In genomic region chr7:45185028-45185863, GRCh38 we compare ENCODE assay signal across 21 cellular contexts. TPM values are rescaled to one million over a fixed set of nuclear protein-coding genes. Genes with fewer than 3 reads are reported as not detected.
"Had no signal": no experiment of that assay in that cellular context is flagged by ENCODE, and none has a peak within 500 bp of the region (broad histone marks: within the 10 kb centered on the region; RNA-seq: fewer than 3 reads in every experiment).

No MANE protein-coding gene starts in this region.

- H3K9me3 ChIP-seq: adrenal gland, mucosa of descending colon, SK-N-SH, thoracic aorta, uterus had no signal

- H3K27ac ChIP-seq: adrenal gland, thoracic aorta, uterus had no signal

- H3K9me3 Mint-ChIP-seq: activated CD4-positive, alpha-beta T cell treated with anti-CD3 and anti-CD28 coated beads, Interleukin-2, amount 10 ng/mL, durations not matched to agents 24 days and 14 days; activated naive CD4-positive, alpha-beta T cell treated with anti-CD3 and anti-CD28 coated beads for 36 hours; activated T-helper 1 cell treated with anti-CD3 and anti-CD28 coated beads, Interleukin-12 subunit alpha, Interleukin-12 subunit beta, Interleukin-2, Interleukin-4 antibody, amounts not matched to agents 30 ng/mL and 10 ng/mL and 1 ng/mL, durations not matched to agents 14 hours and 24 hours and 36 hours; central memory CD8-positive, alpha-beta T cell; effector memory CD8-positive, alpha-beta T cell; naive thymus-derived CD8-positive, alpha-beta T cell; stimulated activated naive CD8-positive, alpha-beta T cell treated with anti-CD3 and anti-CD28 coated beads, Interleukin-15, Interleukin-2, amounts not matched to agents 100 ng/mL and 50 ng/mL, for 24 hours; WTC11 had no signal

- H3K4me3 ChIP-seq: adrenal gland, mucosa of descending colon, thoracic aorta, uterus had no signal

- H3K4me2 ChIP-seq: SK-N-SH had no signal

- H3K4me3 Mint-ChIP-seq: activated CD4-positive, alpha-beta T cell treated with anti-CD3 and anti-CD28 coated beads, Interleukin-2, amount 10 ng/mL, durations not matched to agents 24 days and 14 days; activated naive CD4-positive, alpha-beta T cell treated with anti-CD3 and anti-CD28 coated beads for 36 hours; activated T-helper 1 cell treated with anti-CD3 and anti-CD28 coated beads, Interleukin-12 subunit alpha, Interleukin-12 subunit beta, Interleukin-2, Interleukin-4 antibody, amounts not matched to agents 30 ng/mL and 10 ng/mL and 1 ng/mL, durations not matched to agents 14 hours and 24 hours and 36 hours; central memory CD8-positive, alpha-beta T cell; effector memory CD8-positive, alpha-beta T cell; naive thymus-derived CD8-positive, alpha-beta T cell; stimulated activated naive CD8-positive, alpha-beta T cell treated with anti-CD3 and anti-CD28 coated beads, Interleukin-15, Interleukin-2, amounts not matched to agents 100 ng/mL and 50 ng/mL, for 24 hours; WTC11 had no signal

- H3K27me3 ChIP-seq: adrenal gland, uterus had no signal

- DNase-seq: activated CD4-positive, alpha-beta T cell treated with anti-CD3 and anti-CD28 coated beads, Interleukin-2, amount 10 ng/mL, durations not matched to agents 24 days and 14 days; activated naive CD4-positive, alpha-beta T cell treated with anti-CD3 and anti-CD28 coated beads for 36 hours; cortex of kidney; effector memory CD8-positive, alpha-beta T cell; hypothalamus; mucosa of descending colon; naive thymus-derived CD8-positive, alpha-beta T cell; nucleus accumbens; SK-N-SH; stimulated activated CD4-positive, alpha-beta T cell treated with anti-CD3 and anti-CD28 coated beads, Interleukin-2, amount 100 ng/mL, for 48 hours; T-helper 1 cell had no signal

- H3K4me1 Mint-ChIP-seq: activated CD4-positive, alpha-beta T cell treated with anti-CD3 and anti-CD28 coated beads, Interleukin-2, amount 10 ng/mL, durations not matched to agents 24 days and 14 days; central memory CD8-positive, alpha-beta T cell; naive thymus-derived CD8-positive, alpha-beta T cell; WTC11 had no signal

- H3K36me3 Mint-ChIP-seq: naive thymus-derived CD8-positive, alpha-beta T cell; WTC11 had no signal

- H3K36me3 ChIP-seq: adrenal gland, thoracic aorta, uterus had no signal

- ATAC-seq: effector memory CD8-positive, alpha-beta T cell; mucosa of descending colon; naive thymus-derived CD8-positive, alpha-beta T cell; WTC11 had no signal

- H3K4me1 ChIP-seq: adrenal gland, uterus had no signal

- H3K27me3 Mint-ChIP-seq: stimulated activated naive CD8-positive, alpha-beta T cell treated with anti-CD3 and anti-CD28 coated beads, Interleukin-15, Interleukin-2, amounts not matched to agents 100 ng/mL and 50 ng/mL, for 24 hours had no signal

- H3K27ac Mint-ChIP-seq: activated CD4-positive, alpha-beta T cell treated with anti-CD3 and anti-CD28 coated beads, Interleukin-2, amount 10 ng/mL, durations not matched to agents 24 days and 14 days; activated naive CD4-positive, alpha-beta T cell treated with anti-CD3 and anti-CD28 coated beads for 36 hours; activated T-helper 1 cell treated with anti-CD3 and anti-CD28 coated beads, Interleukin-12 subunit alpha, Interleukin-12 subunit beta, Interleukin-2, Interleukin-4 antibody, amounts not matched to agents 30 ng/mL and 10 ng/mL and 1 ng/mL, durations not matched to agents 14 hours and 24 hours and 36 hours; naive thymus-derived CD8-positive, alpha-beta T cell; stimulated activated naive CD8-positive, alpha-beta T cell treated with anti-CD3 and anti-CD28 coated beads, Interleukin-15, Interleukin-2, amounts not matched to agents 100 ng/mL and 50 ng/mL, for 24 hours; WTC11 had no signal

RNA-seq across cellular contexts. Expression of gene RAMP3, which starts 27.7 kb away (rescaled TPM):
- total RNA-seq: activated CD4-positive, alpha-beta T cell treated with anti-CD3 and anti-CD28 coated beads, Interleukin-2, amount 10 ng/mL, durations not matched to agents 24 days and 14 days; activated naive CD4-positive, alpha-beta T cell treated with anti-CD3 and anti-CD28 coated beads for 36 hours; activated T-helper 1 cell treated with anti-CD3 and anti-CD28 coated beads, Interleukin-12 subunit alpha, Interleukin-12 subunit beta, Interleukin-2, Interleukin-4 antibody, amounts not matched to agents 30 ng/mL and 10 ng/mL and 1 ng/mL, durations not matched to agents 14 hours and 24 hours and 36 hours; epithelial cell of proximal tubule; glomerular endothelial cell; naive thymus-derived CD8-positive, alpha-beta T cell; pulmonary artery endothelial cell had no signal
